ENCODE assay signal across 11 cellular contexts in the genomic region with DNA sequence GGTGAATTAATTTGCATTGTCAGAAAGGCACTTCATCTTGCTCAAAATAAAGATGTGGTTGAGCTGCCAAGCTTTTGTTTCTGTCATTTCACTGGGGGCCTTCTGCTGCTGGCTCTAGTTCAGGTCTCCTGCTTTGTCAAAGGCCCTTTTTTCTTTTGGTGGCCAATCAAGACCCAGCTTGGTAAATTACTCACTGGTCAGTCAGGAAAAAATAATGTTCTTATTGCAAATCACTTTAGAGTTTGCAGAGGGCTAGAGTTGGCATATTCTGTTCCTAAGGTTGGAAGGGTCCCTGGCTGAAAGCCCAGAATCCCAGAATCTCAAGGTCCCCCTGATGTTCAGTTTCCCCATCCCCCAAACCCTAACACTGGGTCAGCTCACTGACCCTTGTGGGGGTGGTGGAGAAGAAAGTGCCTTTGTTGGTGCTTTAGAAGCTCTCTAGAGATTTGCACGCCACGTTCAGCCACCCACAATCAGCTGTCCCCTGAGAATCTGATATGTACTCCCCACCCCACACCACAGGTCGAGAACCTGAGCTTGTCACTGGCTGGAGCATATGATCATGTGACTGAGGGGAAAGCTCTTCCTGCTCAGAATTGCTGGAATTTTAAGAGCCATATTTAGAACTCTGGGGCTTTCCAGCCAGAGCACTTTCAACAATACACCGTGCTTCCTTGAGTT. TPM values are rescaled to one million over a fixed set of nuclear protein-coding genes. Genes with fewer than 3 reads are reported as not detected.
DNase-seq lines count a peak whose midpoint lies in the region; ATAC-seq and TF ChIP-seq lines count a peak whose summit lies in the region.
"Had no signal": no experiment of that assay in that cellular context is flagged by ENCODE, and none has a peak within 500 bp of the region (broad histone marks: within the 10 kb centered on the region; RNA-seq: fewer than 3 reads in every experiment).

No MANE protein-coding gene starts in this region.

- ATAC-seq in GM19324 (IDR thresholded peaks at IDR 0.05; ENCODE audit: low FRiP score, unreplicated experiment), result peak; percentile 42
- no peak for ATAC-seq in SK-N-SH treated with all-trans-retinoic acid at 6 μM for 48 hours
- peak; percentile 54 to 72 for ATAC-seq in stimulated activated naive B cell treated with anti-CD40 and anti-IgM and Interleukin-4, amounts not matched to agents 10 μg/mL and 1 μg/mL and 100 μg/mL, for 72 hours (replicated peaks)
- no peak for ATAC-seq in HG03378 (IDR thresholded peaks at IDR 0.05; ENCODE audit: unreplicated experiment)
- ATAC-seq in HG03469 (IDR thresholded peaks at IDR 0.05; ENCODE audit: unreplicated experiment), result no peak
- no peak for ATAC-seq in activated CD8-positive, alpha-beta T cell treated with anti-CD3 and anti-CD28 coated beads, Interleukin-2, amount 10 ng/mL, durations not matched to agents 7 days and 5 days
- ATAC-seq: PC-3 had no signal

- POLR2A ChIA-PET in activated CD8-positive, alpha-beta T cell treated with anti-CD3 and anti-CD28 coated beads, Interleukin-2, amount 10 ng/mL, durations not matched to agents 7 days and 5 days (lab: Charles Lee), result interaction anchor here (1.2 kb wide), 1 partner anchor 31 kb away, joined by 3 read pairs; no protein-coding TSS in a partner anchor

- H3K27ac Mint-ChIP-seq in stimulated activated naive B cell treated with anti-CD40 and anti-IgM and Interleukin-4, amounts not matched to agents 10 μg/mL and 1 μg/mL and 100 μg/mL, for 72 hours, result peak overlapping the region; percentile 40
- no peak overlapping the region for H3K27ac Mint-ChIP-seq in activated CD8-positive, alpha-beta T cell treated with anti-CD3 and anti-CD28 coated beads, Interleukin-2, amount 10 ng/mL, durations not matched to agents 7 days and 5 days

- no peaks in the 10 kb centered on the region for H3K36me3 Mint-ChIP-seq in stimulated activated naive B cell treated with anti-CD40 and anti-IgM and Interleukin-4, amounts not matched to agents 10 μg/mL and 1 μg/mL and 100 μg/mL, for 72 hours
- no peaks in the 10 kb centered on the region for H3K36me3 Mint-ChIP-seq in activated CD8-positive, alpha-beta T cell treated with anti-CD3 and anti-CD28 coated beads, Interleukin-2, amount 10 ng/mL, durations not matched to agents 7 days and 5 days (ENCODE audit: low read depth)

- CTCF ChIA-PET in activated CD8-positive, alpha-beta T cell treated with anti-CD3 and anti-CD28 coated beads, Interleukin-2, amount 10 ng/mL, durations not matched to agents 7 days and 5 days (lab: Charles Lee), result interaction anchor here (0.7 to 8.0 kb wide), 9 partner anchors 12 to 331 kb away, joined by 3 to 75 read pairs (median 5); a partner anchor contains a TSS

- peak; percentile 66 for DNase-seq in inferior parietal cortex (ENCODE audit: extremely low spot score)
- DNase-seq in stimulated activated naive B cell treated with anti-CD40 and anti-IgM and Interleukin-4, amounts not matched to agents 10 μg/mL and 1 μg/mL and 100 μg/mL, for 72 hours, result peak; percentile 13
- no peak for DNase-seq in activated CD8-positive, alpha-beta T cell treated with anti-CD3 and anti-CD28 coated beads, Interleukin-2, amount 10 ng/mL, durations not matched to agents 7 days and 5 days
- DNase-seq in central memory CD4-positive, alpha-beta T cell, result no peak
- DNase-seq: PC-3 had no signal

- H3K4me1 Mint-ChIP-seq in stimulated activated naive B cell treated with anti-CD40 and anti-IgM and Interleukin-4, amounts not matched to agents 10 μg/mL and 1 μg/mL and 100 μg/mL, for 72 hours, result peaks cover 28 to 32% of the 10 kb centered on the region in 2 donors
- peaks cover 18% of the 10 kb centered on the region for H3K4me1 Mint-ChIP-seq in activated CD8-positive, alpha-beta T cell treated with anti-CD3 and anti-CD28 coated beads, Interleukin-2, amount 10 ng/mL, durations not matched to agents 7 days and 5 days (ENCODE audit: low read depth)

- peaks cover 0 to 1% of the 10 kb centered on the region in 2 donors for H3K9me3 Mint-ChIP-seq in stimulated activated naive B cell treated with anti-CD40 and anti-IgM and Interleukin-4, amounts not matched to agents 10 μg/mL and 1 μg/mL and 100 μg/mL, for 72 hours
- H3K9me3 Mint-ChIP-seq in activated CD8-positive, alpha-beta T cell treated with anti-CD3 and anti-CD28 coated beads, Interleukin-2, amount 10 ng/mL, durations not matched to agents 7 days and 5 days (ENCODE audit: insufficient read depth), result no peaks in the 10 kb centered on the region

- H3K4me3 Mint-ChIP-seq in stimulated activated naive B cell treated with anti-CD40 and anti-IgM and Interleukin-4, amounts not matched to agents 10 μg/mL and 1 μg/mL and 100 μg/mL, for 72 hours, result peak overlapping the region in 1 of 2 donors; percentile 14
- no peak overlapping the region for H3K4me3 Mint-ChIP-seq in activated CD8-positive, alpha-beta T cell treated with anti-CD3 and anti-CD28 coated beads, Interleukin-2, amount 10 ng/mL, durations not matched to agents 7 days and 5 days

- peaks cover 0 to 5% of the 10 kb centered on the region in 2 donors for H3K27me3 Mint-ChIP-seq in stimulated activated naive B cell treated with anti-CD40 and anti-IgM and Interleukin-4, amounts not matched to agents 10 μg/mL and 1 μg/mL and 100 μg/mL, for 72 hours
- H3K27me3 Mint-ChIP-seq in activated CD8-positive, alpha-beta T cell treated with anti-CD3 and anti-CD28 coated beads, Interleukin-2, amount 10 ng/mL, durations not matched to agents 7 days and 5 days (ENCODE audit: low read depth), result peaks cover 14% of the 10 kb centered on the region

TF ChIP-seq in SK-N-SH treated with all-trans-retinoic acid at 6 μM for 48 hours, 23 proteins besides CTCF, POLR2A, EP300 and RAD21:
- peak; percentile 48 for TF ChIP-seq ISL1 (CRISPR knock-in tag; IDR thresholded peaks at IDR 0.05)
- TF ChIP-seq, protein P1, sequence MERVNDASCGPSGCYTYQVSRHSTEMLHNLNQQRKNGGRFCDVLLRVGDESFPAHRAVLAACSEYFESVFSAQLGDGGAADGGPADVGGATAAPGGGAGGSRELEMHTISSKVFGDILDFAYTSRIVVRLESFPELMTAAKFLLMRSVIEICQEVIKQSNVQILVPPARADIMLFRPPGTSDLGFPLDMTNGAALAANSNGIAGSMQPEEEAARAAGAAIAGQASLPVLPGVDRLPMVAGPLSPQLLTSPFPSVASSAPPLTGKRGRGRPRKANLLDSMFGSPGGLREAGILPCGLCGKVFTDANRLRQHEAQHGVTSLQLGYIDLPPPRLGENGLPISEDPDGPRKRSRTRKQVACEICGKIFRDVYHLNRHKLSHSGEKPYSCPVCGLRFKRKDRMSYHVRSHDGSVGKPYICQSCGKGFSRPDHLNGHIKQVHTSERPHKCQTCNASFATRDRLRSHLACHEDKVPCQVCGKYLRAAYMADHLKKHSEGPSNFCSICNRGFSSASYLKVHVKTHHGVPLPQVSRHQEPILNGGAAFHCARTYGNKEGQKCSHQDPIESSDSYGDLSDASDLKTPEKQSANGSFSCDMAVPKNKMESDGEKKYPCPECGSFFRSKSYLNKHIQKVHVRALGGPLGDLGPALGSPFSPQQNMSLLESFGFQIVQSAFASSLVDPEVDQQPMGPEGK (CRISPR knock-in tag; IDR thresholded peaks at IDR 0.05; ENCODE audit: borderline replicate concordance), result 0 out of 2 replicates have a peak, but pooled peaks have one; percentile 27
- TF ChIP-seq, protein P2, sequence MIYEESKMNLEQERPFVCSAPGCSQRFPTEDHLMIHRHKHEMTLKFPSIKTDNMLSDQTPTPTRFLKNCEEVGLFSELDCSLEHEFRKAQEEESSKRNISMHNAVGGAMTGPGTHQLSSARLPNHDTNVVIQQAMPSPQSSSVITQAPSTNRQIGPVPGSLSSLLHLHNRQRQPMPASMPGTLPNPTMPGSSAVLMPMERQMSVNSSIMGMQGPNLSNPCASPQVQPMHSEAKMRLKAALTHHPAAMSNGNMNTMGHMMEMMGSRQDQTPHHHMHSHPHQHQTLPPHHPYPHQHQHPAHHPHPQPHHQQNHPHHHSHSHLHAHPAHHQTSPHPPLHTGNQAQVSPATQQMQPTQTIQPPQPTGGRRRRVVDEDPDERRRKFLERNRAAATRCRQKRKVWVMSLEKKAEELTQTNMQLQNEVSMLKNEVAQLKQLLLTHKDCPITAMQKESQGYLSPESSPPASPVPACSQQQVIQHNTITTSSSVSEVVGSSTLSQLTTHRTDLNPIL (CRISPR knock-in tag; IDR thresholded peaks at IDR 0.05; ENCODE audit: low read depth), result no peak
TF ChIP-seq in SK-N-SH treated with all-trans-retinoic acid at 6 μM for 48 hours: peak in this region for 2.

RNA-seq across cellular contexts. Expression of a gene that starts 21.7 kb away (rescaled TPM):
- total RNA-seq in activated CD8-positive, alpha-beta T cell treated with anti-CD3 and anti-CD28 coated beads, Interleukin-2, amount 10 ng/mL, durations not matched to agents 7 days and 5 days, result not detected
- total RNA-seq: activated CD8-positive, alpha-beta memory T cell treated with anti-CD3 and anti-CD28 coated beads for 36 hours; mononuclear cell; PC-3 had no signal

RNA-seq across cellular contexts. Expression of a gene that starts 29.1 kb away (rescaled TPM):
- total RNA-seq in activated CD8-positive, alpha-beta T cell treated with anti-CD3 and anti-CD28 coated beads, Interleukin-2, amount 10 ng/mL, durations not matched to agents 7 days and 5 days, result 1 to 10 TPM; 3.5 to 4.6 TPM
- total RNA-seq: PC-3 had no signal

Comparison
In these comparisons a context has a peak if more than half of its experiments do, and no peak if none do; other contexts are left out.
1. ATAC-seq: peak in GM19324 (single experiment) and stimulated activated naive B cell treated with anti-CD40 and anti-IgM and Interleukin-4, amounts not matched to agents 10 μg/mL and 1 μg/mL and 100 μg/mL, for 72 hours (2 of 2); none in SK-N-SH treated with all-trans-retinoic acid at 6 μM for 48 hours (single experiment), HG03378 (single experiment), HG03469 (single experiment) and activated CD8-positive, alpha-beta T cell treated with anti-CD3 and anti-CD28 coated beads, Interleukin-2, amount 10 ng/mL, durations not matched to agents 7 days and 5 days (single experiment).
2. DNase-seq: peak in inferior parietal cortex (single experiment) and stimulated activated naive B cell treated with anti-CD40 and anti-IgM and Interleukin-4, amounts not matched to agents 10 μg/mL and 1 μg/mL and 100 μg/mL, for 72 hours (single experiment); none in activated CD8-positive, alpha-beta T cell treated with anti-CD3 and anti-CD28 coated beads, Interleukin-2, amount 10 ng/mL, durations not matched to agents 7 days and 5 days (single experiment) and central memory CD4-positive, alpha-beta T cell (single experiment).